1 cellular context compared by ENCODE assay signal in the genomic region with DNA sequence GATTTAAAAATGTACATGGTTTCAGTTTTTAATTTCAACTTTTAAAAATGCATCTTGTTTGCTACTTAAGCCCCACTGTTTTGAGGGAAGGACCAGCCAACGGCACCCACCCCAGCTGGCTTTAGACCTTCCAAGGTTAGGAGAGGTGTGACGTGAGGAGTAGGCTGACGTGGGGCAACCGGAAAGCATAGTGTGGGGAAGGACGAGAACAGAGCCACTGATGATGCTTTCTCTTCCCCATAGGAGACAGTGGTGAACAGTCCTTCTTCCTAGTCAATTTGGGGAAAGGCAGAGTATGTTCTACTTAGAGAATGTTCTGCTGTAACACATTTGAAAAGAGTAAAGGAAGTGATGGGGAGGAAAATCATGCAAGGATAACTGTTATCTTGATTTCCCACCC.
TF ChIP-seq lines count a peak whose summit lies in the region.

No MANE protein-coding gene starts in this region.

TF ChIP-seq in WTC11, 78 proteins besides CTCF, POLR2A, EP300 and RAD21 (continued from another document):
- TF ChIP-seq, protein P1, sequence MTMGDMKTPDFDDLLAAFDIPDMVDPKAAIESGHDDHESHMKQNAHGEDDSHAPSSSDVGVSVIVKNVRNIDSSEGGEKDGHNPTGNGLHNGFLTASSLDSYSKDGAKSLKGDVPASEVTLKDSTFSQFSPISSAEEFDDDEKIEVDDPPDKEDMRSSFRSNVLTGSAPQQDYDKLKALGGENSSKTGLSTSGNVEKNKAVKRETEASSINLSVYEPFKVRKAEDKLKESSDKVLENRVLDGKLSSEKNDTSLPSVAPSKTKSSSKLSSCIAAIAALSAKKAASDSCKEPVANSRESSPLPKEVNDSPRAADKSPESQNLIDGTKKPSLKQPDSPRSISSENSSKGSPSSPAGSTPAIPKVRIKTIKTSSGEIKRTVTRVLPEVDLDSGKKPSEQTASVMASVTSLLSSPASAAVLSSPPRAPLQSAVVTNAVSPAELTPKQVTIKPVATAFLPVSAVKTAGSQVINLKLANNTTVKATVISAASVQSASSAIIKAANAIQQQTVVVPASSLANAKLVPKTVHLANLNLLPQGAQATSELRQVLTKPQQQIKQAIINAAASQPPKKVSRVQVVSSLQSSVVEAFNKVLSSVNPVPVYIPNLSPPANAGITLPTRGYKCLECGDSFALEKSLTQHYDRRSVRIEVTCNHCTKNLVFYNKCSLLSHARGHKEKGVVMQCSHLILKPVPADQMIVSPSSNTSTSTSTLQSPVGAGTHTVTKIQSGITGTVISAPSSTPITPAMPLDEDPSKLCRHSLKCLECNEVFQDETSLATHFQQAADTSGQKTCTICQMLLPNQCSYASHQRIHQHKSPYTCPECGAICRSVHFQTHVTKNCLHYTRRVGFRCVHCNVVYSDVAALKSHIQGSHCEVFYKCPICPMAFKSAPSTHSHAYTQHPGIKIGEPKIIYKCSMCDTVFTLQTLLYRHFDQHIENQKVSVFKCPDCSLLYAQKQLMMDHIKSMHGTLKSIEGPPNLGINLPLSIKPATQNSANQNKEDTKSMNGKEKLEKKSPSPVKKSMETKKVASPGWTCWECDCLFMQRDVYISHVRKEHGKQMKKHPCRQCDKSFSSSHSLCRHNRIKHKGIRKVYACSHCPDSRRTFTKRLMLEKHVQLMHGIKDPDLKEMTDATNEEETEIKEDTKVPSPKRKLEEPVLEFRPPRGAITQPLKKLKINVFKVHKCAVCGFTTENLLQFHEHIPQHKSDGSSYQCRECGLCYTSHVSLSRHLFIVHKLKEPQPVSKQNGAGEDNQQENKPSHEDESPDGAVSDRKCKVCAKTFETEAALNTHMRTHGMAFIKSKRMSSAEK (CRISPR knock-in tag; IDR thresholded peaks at IDR 0.05; ENCODE audit: borderline replicate concordance) = no peak
- TF ChIP-seq, protein P2, sequence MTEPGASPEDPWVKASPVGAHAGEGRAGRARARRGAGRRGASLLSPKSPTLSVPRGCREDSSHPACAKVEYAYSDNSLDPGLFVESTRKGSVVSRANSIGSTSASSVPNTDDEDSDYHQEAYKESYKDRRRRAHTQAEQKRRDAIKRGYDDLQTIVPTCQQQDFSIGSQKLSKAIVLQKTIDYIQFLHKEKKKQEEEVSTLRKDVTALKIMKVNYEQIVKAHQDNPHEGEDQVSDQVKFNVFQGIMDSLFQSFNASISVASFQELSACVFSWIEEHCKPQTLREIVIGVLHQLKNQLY (CRISPR knock-in tag; IDR thresholded peaks at IDR 0.05) = no peak
- TF ChIP-seq, protein P3, sequence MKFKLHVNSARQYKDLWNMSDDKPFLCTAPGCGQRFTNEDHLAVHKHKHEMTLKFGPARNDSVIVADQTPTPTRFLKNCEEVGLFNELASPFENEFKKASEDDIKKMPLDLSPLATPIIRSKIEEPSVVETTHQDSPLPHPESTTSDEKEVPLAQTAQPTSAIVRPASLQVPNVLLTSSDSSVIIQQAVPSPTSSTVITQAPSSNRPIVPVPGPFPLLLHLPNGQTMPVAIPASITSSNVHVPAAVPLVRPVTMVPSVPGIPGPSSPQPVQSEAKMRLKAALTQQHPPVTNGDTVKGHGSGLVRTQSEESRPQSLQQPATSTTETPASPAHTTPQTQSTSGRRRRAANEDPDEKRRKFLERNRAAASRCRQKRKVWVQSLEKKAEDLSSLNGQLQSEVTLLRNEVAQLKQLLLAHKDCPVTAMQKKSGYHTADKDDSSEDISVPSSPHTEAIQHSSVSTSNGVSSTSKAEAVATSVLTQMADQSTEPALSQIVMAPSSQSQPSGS (CRISPR knock-in tag; IDR thresholded peaks at IDR 0.05; ENCODE audit: borderline replicate concordance, low read depth) = no peak
- TF ChIP-seq, protein P4, sequence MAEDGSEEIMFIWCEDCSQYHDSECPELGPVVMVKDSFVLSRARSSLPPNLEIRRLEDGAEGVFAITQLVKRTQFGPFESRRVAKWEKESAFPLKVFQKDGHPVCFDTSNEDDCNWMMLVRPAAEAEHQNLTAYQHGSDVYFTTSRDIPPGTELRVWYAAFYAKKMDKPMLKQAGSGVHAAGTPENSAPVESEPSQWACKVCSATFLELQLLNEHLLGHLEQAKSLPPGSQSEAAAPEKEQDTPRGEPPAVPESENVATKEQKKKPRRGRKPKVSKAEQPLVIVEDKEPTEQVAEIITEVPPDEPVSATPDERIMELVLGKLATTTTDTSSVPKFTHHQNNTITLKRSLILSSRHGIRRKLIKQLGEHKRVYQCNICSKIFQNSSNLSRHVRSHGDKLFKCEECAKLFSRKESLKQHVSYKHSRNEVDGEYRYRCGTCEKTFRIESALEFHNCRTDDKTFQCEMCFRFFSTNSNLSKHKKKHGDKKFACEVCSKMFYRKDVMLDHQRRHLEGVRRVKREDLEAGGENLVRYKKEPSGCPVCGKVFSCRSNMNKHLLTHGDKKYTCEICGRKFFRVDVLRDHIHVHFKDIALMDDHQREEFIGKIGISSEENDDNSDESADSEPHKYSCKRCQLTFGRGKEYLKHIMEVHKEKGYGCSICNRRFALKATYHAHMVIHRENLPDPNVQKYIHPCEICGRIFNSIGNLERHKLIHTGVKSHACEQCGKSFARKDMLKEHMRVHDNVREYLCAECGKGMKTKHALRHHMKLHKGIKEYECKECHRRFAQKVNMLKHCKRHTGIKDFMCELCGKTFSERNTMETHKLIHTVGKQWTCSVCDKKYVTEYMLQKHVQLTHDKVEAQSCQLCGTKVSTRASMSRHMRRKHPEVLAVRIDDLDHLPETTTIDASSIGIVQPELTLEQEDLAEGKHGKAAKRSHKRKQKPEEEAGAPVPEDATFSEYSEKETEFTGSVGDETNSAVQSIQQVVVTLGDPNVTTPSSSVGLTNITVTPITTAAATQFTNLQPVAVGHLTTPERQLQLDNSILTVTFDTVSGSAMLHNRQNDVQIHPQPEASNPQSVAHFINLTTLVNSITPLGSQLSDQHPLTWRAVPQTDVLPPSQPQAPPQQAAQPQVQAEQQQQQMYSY (CRISPR knock-in tag; IDR thresholded peaks at IDR 0.05) = no peak
- TF ChIP-seq FOXJ3 (CRISPR knock-in tag; IDR thresholded peaks at IDR 0.05; ENCODE audit: borderline replicate concordance) = no peak
- TF ChIP-seq, protein P5, sequence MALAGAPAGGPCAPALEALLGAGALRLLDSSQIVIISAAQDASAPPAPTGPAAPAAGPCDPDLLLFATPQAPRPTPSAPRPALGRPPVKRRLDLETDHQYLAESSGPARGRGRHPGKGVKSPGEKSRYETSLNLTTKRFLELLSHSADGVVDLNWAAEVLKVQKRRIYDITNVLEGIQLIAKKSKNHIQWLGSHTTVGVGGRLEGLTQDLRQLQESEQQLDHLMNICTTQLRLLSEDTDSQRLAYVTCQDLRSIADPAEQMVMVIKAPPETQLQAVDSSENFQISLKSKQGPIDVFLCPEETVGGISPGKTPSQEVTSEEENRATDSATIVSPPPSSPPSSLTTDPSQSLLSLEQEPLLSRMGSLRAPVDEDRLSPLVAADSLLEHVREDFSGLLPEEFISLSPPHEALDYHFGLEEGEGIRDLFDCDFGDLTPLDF (CRISPR knock-in tag; IDR thresholded peaks at IDR 0.05) = no peak
